In genomic region chr6:11711644-11711993, GRCh38 we compare ENCODE assay signal across 8 cellular contexts.
DNase-seq lines count a peak whose midpoint lies in the region; ATAC-seq, FAIRE-seq and TF ChIP-seq lines count a peak whose summit lies in the region.

No MANE protein-coding gene starts in this region.

- no peak for TF ChIP-seq CTCF in coronary artery (IDR thresholded peaks at IDR 0.05)

- H3K27me3 Mint-ChIP-seq in T-helper 1 cell treated with Interleukin-12 subunit alpha and Interleukin-12 subunit beta and Interleukin-4 antibody, amounts not matched to agents 30 μg/mL and 1 μg/mL, for 36 hours (ENCODE audit: low read depth): no peaks in the 10 kb centered on the region

- H3K4me3 ChIP-seq in coronary artery: peak overlapping the region; percentile 29

- H3K36me3 Mint-ChIP-seq in T-helper 1 cell treated with Interleukin-12 subunit alpha and Interleukin-12 subunit beta and Interleukin-4 antibody, amounts not matched to agents 30 μg/mL and 1 μg/mL, for 36 hours (ENCODE audit: low read depth): peaks cover 17% of the 10 kb centered on the region

- DNase-seq in coronary artery (ENCODE audit: low spot score) (no peak), mesenteric fat pad (ENCODE audit: low spot score) (no peak), HTR-8/SVneo (ENCODE audit: insufficient read length, low spot score) (no peak), NCI-H526 (lab: John Stamatoyannopoulos, UW) (no peak), NAMALWA (ENCODE audit: low spot score) (no peak)
- peak; percentile 83 for DNase-seq in stimulated activated CD8-positive, alpha-beta memory T cell treated with anti-CD3 and anti-CD28 coated beads, Interleukin-4, amount 100 ng/mL, for 48 hours

- no peak for FAIRE-seq in HTR-8/SVneo (lab: Jason Lieb, UNC)

- ATAC-seq in GM19463 (IDR thresholded peaks at IDR 0.05; ENCODE audit: unreplicated experiment): peak; percentile 39

- H3K4me3 Mint-ChIP-seq in T-helper 1 cell treated with Interleukin-12 subunit alpha and Interleukin-12 subunit beta and Interleukin-4 antibody, amounts not matched to agents 30 μg/mL and 1 μg/mL, for 36 hours: peak overlapping the region; percentile 5

- H3K27ac Mint-ChIP-seq in T-helper 1 cell treated with Interleukin-12 subunit alpha and Interleukin-12 subunit beta and Interleukin-4 antibody, amounts not matched to agents 30 μg/mL and 1 μg/mL, for 36 hours: peak overlapping the region; percentile 98

- peak overlapping the region in 1 of 2 donors; percentile 59 for H3K27ac ChIP-seq in coronary artery

- peaks cover 3% of the 10 kb centered on the region for H3K9me3 Mint-ChIP-seq in T-helper 1 cell treated with Interleukin-12 subunit alpha and Interleukin-12 subunit beta and Interleukin-4 antibody, amounts not matched to agents 30 μg/mL and 1 μg/mL, for 36 hours

- H3K4me1 Mint-ChIP-seq in T-helper 1 cell treated with Interleukin-12 subunit alpha and Interleukin-12 subunit beta and Interleukin-4 antibody, amounts not matched to agents 30 μg/mL and 1 μg/mL, for 36 hours (ENCODE audit: low read depth): peaks cover 64% of the 10 kb centered on the region
